17 cellular contexts compared by ENCODE assay signal in genomic region chr15:55257933-55258332, GRCh38. TPM values are rescaled to one million over a fixed set of nuclear protein-coding genes. Genes with fewer than 3 reads are reported as not detected.
DNase-seq lines count a peak whose midpoint lies in the region; ATAC-seq and TF ChIP-seq lines count a peak whose summit lies in the region.
"Had no signal": no experiment of that assay in that cellular context is flagged by ENCODE, and none has a peak within 500 bp of the region (broad histone marks: within the 10 kb centered on the region; RNA-seq: fewer than 3 reads in every experiment).

No MANE protein-coding gene starts in this region.

- H2BK120ac ChIP-seq in mesendoderm (ENCODE audit: low read depth, low read length): no peak overlapping the region

- H4K5ac ChIP-seq in mesendoderm (ENCODE audit: low read length): no peak overlapping the region

- no peaks in the 10 kb centered on the region for H3K36me3 ChIP-seq in mesendoderm (ENCODE audit: control insufficient read depth, insufficient read depth, low read length)
- H3K36me3 ChIP-seq: sigmoid colon, tibial nerve had no signal

- no peaks in the 10 kb centered on the region for H3K27me3 ChIP-seq in mesendoderm (ENCODE audit: insufficient read depth, low read length, poor library complexity)
- H3K27me3 ChIP-seq: sigmoid colon, tibial nerve had no signal

- no peak overlapping the region for H3K4me3 ChIP-seq in mesendoderm (ENCODE audit: low read length)
- H3K4me3 ChIP-seq: sigmoid colon, tibial nerve had no signal

- no peak overlapping the region for H3K18ac ChIP-seq in mesendoderm (ENCODE audit: low read length)

- no peaks in the 10 kb centered on the region for H3K4me1 ChIP-seq in mesendoderm (ENCODE audit: control insufficient read depth, low read depth, low read length)
- H3K4me1 ChIP-seq: sigmoid colon had no signal

- intact Hi-C loops in activated T-helper 1 cell treated with anti-CD3 and anti-CD28 coated beads, Interleukin-12 subunit alpha, Interleukin-12 subunit beta, Interleukin-2, Interleukin-4 antibody, amounts not matched to agents 30 ng/mL and 10 ng/mL and 1 ng/mL, durations not matched to agents 14 hours and 24 hours and 36 hours (cut with micrococcal nuclease): no loop called here

- H3K9me3 Mint-ChIP-seq in activated CD4-positive, alpha-beta T cell treated with anti-CD3 and anti-CD28 coated beads, Interleukin-2, amount 10 ng/mL, durations not matched to agents 7 days and 5 days: peaks cover 4% of the 10 kb centered on the region
- H3K9me3 Mint-ChIP-seq in activated T-helper 1 cell treated with anti-CD3 and anti-CD28 coated beads, Interleukin-12 subunit alpha, Interleukin-12 subunit beta, Interleukin-2, Interleukin-4 antibody, amounts not matched to agents 30 ng/mL and 10 ng/mL and 1 ng/mL, durations not matched to agents 14 hours and 24 hours and 36 hours: no peaks in the 10 kb centered on the region
- peaks cover 9% of the 10 kb centered on the region for H3K9me3 Mint-ChIP-seq in nephron progenitor cell
- H3K9me3 Mint-ChIP-seq: H9 had no signal

- no peak overlapping the region for H2BK15ac ChIP-seq in mesendoderm (replicated peaks; ENCODE audit: low read depth)

- H3K9ac ChIP-seq in mesendoderm (ENCODE audit: low read length): no peak overlapping the region
- H3K9ac ChIP-seq: KMS-11 had no signal

- H3K23ac ChIP-seq in mesendoderm (ENCODE audit: low read length): no peak overlapping the region

- no peak overlapping the region for H3K4me2 ChIP-seq in mesendoderm (ENCODE audit: low read length)
- H3K4me2 ChIP-seq: KMS-11 had no signal

- H3K79me1 ChIP-seq in mesendoderm (ENCODE audit: low read length): no peaks in the 10 kb centered on the region

- no peak overlapping the region for H3K56ac ChIP-seq in mesendoderm (ENCODE audit: low read length)

- no peak overlapping the region for H3K4ac ChIP-seq in mesendoderm (ENCODE audit: low read depth, low read length)

- no CpG with 5 or more reads among the region's 5 CpGs for WGBS in mesendoderm (ENCODE audit: extremely low coverage, insufficient coverage, low lambda C conversion rate)

- peaks cover 52% of the 10 kb centered on the region for H3K36me3 Mint-ChIP-seq in activated CD4-positive, alpha-beta T cell treated with anti-CD3 and anti-CD28 coated beads, Interleukin-2, amount 10 ng/mL, durations not matched to agents 7 days and 5 days (ENCODE audit: low read depth)
- peaks cover 36% of the 10 kb centered on the region for H3K36me3 Mint-ChIP-seq in activated T-helper 1 cell treated with anti-CD3 and anti-CD28 coated beads, Interleukin-12 subunit alpha, Interleukin-12 subunit beta, Interleukin-2, Interleukin-4 antibody, amounts not matched to agents 30 ng/mL and 10 ng/mL and 1 ng/mL, durations not matched to agents 14 hours and 24 hours and 36 hours (ENCODE audit: low read depth)
- peaks cover 5% of the 10 kb centered on the region for H3K36me3 Mint-ChIP-seq in nephron progenitor cell (ENCODE audit: low read depth)

- no peak for DNase-seq in activated CD4-positive, alpha-beta T cell treated with anti-CD3 and anti-CD28 coated beads, Interleukin-2, amount 10 ng/mL, durations not matched to agents 7 days and 5 days
- no peak for DNase-seq in activated CD4-positive, alpha-beta T cell treated with anti-CD3 and anti-CD28 coated beads for 1 hour
- no peak for DNase-seq in activated T-helper 1 cell treated with anti-CD3 and anti-CD28 coated beads, Interleukin-12 subunit alpha, Interleukin-12 subunit beta, Interleukin-2, Interleukin-4 antibody, amounts not matched to agents 30 ng/mL and 10 ng/mL and 1 ng/mL, durations not matched to agents 14 hours and 24 hours and 36 hours (ENCODE audit: low spot score)
- DNase-seq in nephron progenitor cell (no peak), mesendoderm (no peak), H4 (ENCODE audit: low spot score) (no peak), activated gamma-delta T cell (lab: John Stamatoyannopoulos, UW) (no peak)
- DNase-seq: amniotic stem cell, DMS 273 treated with DMSO at 0.1 percent for 48 hours, H9, NCI-H1417, nucleus accumbens, SIG-M5, sigmoid colon had no signal

- H3K27ac Mint-ChIP-seq in activated CD4-positive, alpha-beta T cell treated with anti-CD3 and anti-CD28 coated beads, Interleukin-2, amount 10 ng/mL, durations not matched to agents 7 days and 5 days: peak overlapping the region; percentile 59
- H3K27ac Mint-ChIP-seq in activated T-helper 1 cell treated with anti-CD3 and anti-CD28 coated beads, Interleukin-12 subunit alpha, Interleukin-12 subunit beta, Interleukin-2, Interleukin-4 antibody, amounts not matched to agents 30 ng/mL and 10 ng/mL and 1 ng/mL, durations not matched to agents 14 hours and 24 hours and 36 hours: peak overlapping the region; percentile 76
- H3K27ac Mint-ChIP-seq in nephron progenitor cell: peak overlapping the region; percentile 13
- H3K27ac Mint-ChIP-seq: H9 had no signal

- no peak for TF ChIP-seq CTCF in nephron progenitor cell (IDR thresholded peaks at IDR 0.05)

- H2AK5ac ChIP-seq in mesendoderm (ENCODE audit: low read length): no peak overlapping the region

- no peak overlapping the region for H3K4me3 Mint-ChIP-seq in activated CD4-positive, alpha-beta T cell treated with anti-CD3 and anti-CD28 coated beads, Interleukin-2, amount 10 ng/mL, durations not matched to agents 7 days and 5 days
- peak overlapping the region; percentile 46 for H3K4me3 Mint-ChIP-seq in activated T-helper 1 cell treated with anti-CD3 and anti-CD28 coated beads, Interleukin-12 subunit alpha, Interleukin-12 subunit beta, Interleukin-2, Interleukin-4 antibody, amounts not matched to agents 30 ng/mL and 10 ng/mL and 1 ng/mL, durations not matched to agents 14 hours and 24 hours and 36 hours
- H3K4me3 Mint-ChIP-seq in nephron progenitor cell: no peak overlapping the region
- H3K4me3 Mint-ChIP-seq: H9 had no signal

- H3K27me3 Mint-ChIP-seq in activated CD4-positive, alpha-beta T cell treated with anti-CD3 and anti-CD28 coated beads, Interleukin-2, amount 10 ng/mL, durations not matched to agents 7 days and 5 days: no peaks in the 10 kb centered on the region
- no peaks in the 10 kb centered on the region for H3K27me3 Mint-ChIP-seq in activated T-helper 1 cell treated with anti-CD3 and anti-CD28 coated beads, Interleukin-12 subunit alpha, Interleukin-12 subunit beta, Interleukin-2, Interleukin-4 antibody, amounts not matched to agents 30 ng/mL and 10 ng/mL and 1 ng/mL, durations not matched to agents 14 hours and 24 hours and 36 hours (ENCODE audit: insufficient read depth)
- H3K27me3 Mint-ChIP-seq in nephron progenitor cell (ENCODE audit: low read depth, poor library complexity): peaks cover 5% of the 10 kb centered on the region

- no peak overlapping the region for H4K8ac ChIP-seq in mesendoderm (ENCODE audit: low read depth, low read length)

- H3K79me2 ChIP-seq in mesendoderm (ENCODE audit: control insufficient read depth, insufficient read depth, low read length): no peaks in the 10 kb centered on the region

- H3K4me1 Mint-ChIP-seq in activated CD4-positive, alpha-beta T cell treated with anti-CD3 and anti-CD28 coated beads, Interleukin-2, amount 10 ng/mL, durations not matched to agents 7 days and 5 days: peaks cover 61% of the 10 kb centered on the region
- peaks cover 61% of the 10 kb centered on the region for H3K4me1 Mint-ChIP-seq in activated T-helper 1 cell treated with anti-CD3 and anti-CD28 coated beads, Interleukin-12 subunit alpha, Interleukin-12 subunit beta, Interleukin-2, Interleukin-4 antibody, amounts not matched to agents 30 ng/mL and 10 ng/mL and 1 ng/mL, durations not matched to agents 14 hours and 24 hours and 36 hours (ENCODE audit: low read depth)
- H3K4me1 Mint-ChIP-seq in nephron progenitor cell: peaks cover 42% of the 10 kb centered on the region
- H3K4me1 Mint-ChIP-seq: H9 had no signal

- CTCF ChIA-PET in activated CD4-positive, alpha-beta T cell treated with anti-CD3 and anti-CD28 coated beads, Interleukin-2, amount 10 ng/mL, durations not matched to agents 7 days and 5 days (lab: Charles Lee): no interaction called here

- H2BK5ac ChIP-seq in mesendoderm (ENCODE audit: low read length): no peak overlapping the region

- POLR2A ChIA-PET in activated CD4-positive, alpha-beta T cell treated with anti-CD3 and anti-CD28 coated beads, Interleukin-2, amount 10 ng/mL, durations not matched to agents 7 days and 5 days (lab: Charles Lee): no interaction called here

- ATAC-seq in GM21576 (IDR thresholded peaks at IDR 0.05; ENCODE audit: unreplicated experiment): peak; percentile 43

- H3K27ac ChIP-seq in mesendoderm (ENCODE audit: low read depth, low read length): no peak overlapping the region
- H3K27ac ChIP-seq: KMS-11, sigmoid colon, tibial nerve had no signal

RNA-seq across cellular contexts. Expression of gene RAB27A, which starts 31.7 kb away (rescaled TPM):
- 10 to 100 TPM; 63.4 to 65.8 TPM for total RNA-seq in activated CD4-positive, alpha-beta T cell treated with anti-CD3 and anti-CD28 coated beads, Interleukin-2, amount 10 ng/mL, durations not matched to agents 7 days and 5 days
- total RNA-seq in activated T-helper 1 cell treated with anti-CD3 and anti-CD28 coated beads, Interleukin-12 subunit alpha, Interleukin-12 subunit beta, Interleukin-2, Interleukin-4 antibody, amounts not matched to agents 30 ng/mL and 10 ng/mL and 1 ng/mL, durations not matched to agents 14 hours and 24 hours and 36 hours: 98.6 and 100 TPM in 2 replicates
- polyA plus RNA-seq in mesendoderm (2013, experiment 1 of 2): 8.6 TPM
- 8.3 TPM for polyA plus RNA-seq in mesendoderm (2013, experiment 2 of 2)
- 9.6 and 15.9 TPM in 2 replicates for total RNA-seq in H4 (2014; rRNA removed; shearing (Covaris generic))

Comparison
In these comparisons a context has a peak if more than half of its experiments do, and no peak if none do; other contexts are left out.
1. H3K27ac Mint-ChIP-seq: peak in every context shown above with its lines; median percentile 76 in activated T-helper 1 cell treated with anti-CD3 and anti-CD28 coated beads, Interleukin-12 subunit alpha, Interleukin-12 subunit beta, Interleukin-2, Interleukin-4 antibody, amounts not matched to agents 30 ng/mL and 10 ng/mL and 1 ng/mL, durations not matched to agents 14 hours and 24 hours and 36 hours; 59 in activated CD4-positive, alpha-beta T cell treated with anti-CD3 and anti-CD28 coated beads, Interleukin-2, amount 10 ng/mL, durations not matched to agents 7 days and 5 days; 13 in nephron progenitor cell.